12 cellular contexts compared by ENCODE assay signal in the genomic region with DNA sequence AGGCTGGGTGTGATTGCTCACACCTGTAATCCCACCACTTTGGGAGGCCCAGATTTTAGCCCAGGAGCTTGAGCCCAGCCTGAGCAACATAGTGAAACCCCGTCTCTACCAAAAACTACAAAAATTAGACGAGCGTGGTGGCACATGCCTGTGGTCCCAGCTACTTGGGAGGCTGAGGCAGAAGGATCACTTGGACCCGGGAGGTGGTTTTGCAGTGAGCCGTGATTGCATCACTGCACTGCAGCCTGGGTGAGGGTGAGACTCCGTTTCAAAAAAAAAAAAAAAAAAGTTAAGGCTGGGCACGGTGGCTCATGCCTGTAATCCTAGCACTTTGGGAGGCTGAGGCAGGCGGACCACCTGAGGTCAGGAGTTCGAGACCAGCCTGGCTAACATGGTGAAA. TPM values are rescaled to one million over a fixed set of nuclear protein-coding genes. Genes with fewer than 3 reads are reported as not detected.
"Had no signal": no experiment of that assay in that cellular context is flagged by ENCODE, and none has a peak within 500 bp of the region (broad histone marks: within the 10 kb centered on the region; RNA-seq: fewer than 3 reads in every experiment).

No MANE protein-coding gene starts in this region.

RNA-seq across cellular contexts. Expression of a gene that starts 43.3 kb away (rescaled TPM):
- total RNA-seq: activated B cell treated with CpG ODN at 0.5 μM for 24 hours; activated CD4-positive, alpha-beta memory T cell treated with anti-CD3 and anti-CD28 coated beads for 36 hours; activated CD4-positive, alpha-beta T cell treated with anti-CD3 and anti-CD28 coated beads, Interleukin-2, amount 10 ng/mL, durations not matched to agents 24 days and 14 days; activated CD8-positive, alpha-beta memory T cell treated with anti-CD3 and anti-CD28 coated beads for 36 hours; activated CD8-positive, alpha-beta T cell treated with anti-CD3 and anti-CD28 coated beads for 36 hours; activated naive CD4-positive, alpha-beta T cell treated with anti-CD3 and anti-CD28 coated beads, Interleukin-2, amount 50 U/mL, for 72 hours; activated naive CD8-positive, alpha-beta T cell treated with anti-CD3 and anti-CD28 coated beads for 36 hours; activated T-helper 1 cell treated with anti-CD3 and anti-CD28 coated beads, Interleukin-12 subunit alpha, Interleukin-12 subunit beta, Interleukin-2, Interleukin-4 antibody, amounts not matched to agents 30 ng/mL and 10 ng/mL and 1 ng/mL, durations not matched to agents 14 hours and 24 hours and 36 hours; activated T-helper 17 cell treated with anti-CD3 and anti-CD28 coated beads, Interleukin-2, amount 50 U/mL, for 72 hours; T-helper 1 cell treated with Interleukin-12 subunit alpha and Interleukin-12 subunit beta and Interleukin-4 antibody, amounts not matched to agents 30 ng/mL and 1 ng/mL, for 36 hours; T-helper 17 cell; T-helper 2 cell treated with Interferon-gamma antibody and Interleukin-4, amounts not matched to agents 100 ng/mL and 5 ng/mL, for 36 hours had no signal
